1 cellular context compared by ENCODE assay signal in genomic region chr11:65927904-65928397, GRCh38.
TF ChIP-seq lines count a peak whose summit lies in the region.

No MANE protein-coding gene starts in this region.

TF ChIP-seq in IMR-90, 13 proteins besides CTCF, POLR2A, EP300 and RAD21:
- TF ChIP-seq NFE2L2 (IDR thresholded peaks at IDR 0.05; ENCODE audit: low read depth, low read length) (no peak), RCOR1 (IDR thresholded peaks at IDR 0.05; ENCODE audit: insufficient replicate concordance, low read length) (no peak), SMC3 (IDR thresholded peaks at IDR 0.05; ENCODE audit: low read depth, low read length) (no peak), USF2 (IDR thresholded peaks at IDR 0.05; ENCODE audit: low read depth, low read length) (no peak), ELK1 (IDR thresholded peaks at IDR 0.05; ENCODE audit: borderline replicate concordance, low read depth, low read length) (no peak), FOS (IDR thresholded peaks at IDR 0.05; ENCODE audit: low read depth, low read length) (no peak), MAFK (IDR thresholded peaks at IDR 0.05; ENCODE audit: low read depth, low read length) (no peak), MXI1 (IDR thresholded peaks at IDR 0.05; ENCODE audit: borderline replicate concordance, low read depth, low read length) (no peak), CEBPB (IDR thresholded peaks at IDR 0.05; ENCODE audit: low read depth, low read length) (no peak), CHD1 (IDR thresholded peaks at IDR 0.05; ENCODE audit: low read depth, low read length) (no peak)
TF ChIP-seq in IMR-90: peak in this region for 0.
